2 cellular contexts compared by ENCODE assay signal in genomic region chr20:5938456-5939029, GRCh38.
A peak's percentile ranks its signal among the peaks of the same experiment; 100 is the strongest.
TF ChIP-seq lines count a peak whose summit lies in the region.

No MANE protein-coding gene starts in this region.

TF ChIP-seq in HepG2, 621 proteins besides CTCF, POLR2A, EP300 and RAD21:
- TF ChIP-seq SMAD1 (CRISPR knock-in tag; IDR thresholded peaks at IDR 0.05; ENCODE audit: borderline replicate concordance, low read depth) (no peak), PCBP1 (IDR thresholded peaks at IDR 0.05; ENCODE audit: borderline replicate concordance, low read depth, low read length) (0 out of 2 replicates have a peak, but pooled peaks have one; percentile 65), ZNF124 (CRISPR knock-in tag; IDR thresholded peaks at IDR 0.05) (no peak), YY1 (IDR thresholded peaks at IDR 0.05; ENCODE audit: insufficient read depth, insufficient replicate concordance, low read depth, low read length) (no peak), HNRNPK (IDR thresholded peaks at IDR 0.05; ENCODE audit: low read depth, low read length, poor library complexity, severe bottlenecking) (peak; percentile 89), PCBP2 (optimal IDR thresholded peaks at IDR 0.05; ENCODE audit: low read depth, low read length, poor library complexity, severe bottlenecking) (peak; percentile 16)

TF ChIP-seq in K562, 482 proteins besides CTCF, POLR2A, EP300 and RAD21:
- TF ChIP-seq E2F1 (CRISPR knock-in tag; IDR thresholded peaks at IDR 0.05): no peak
- peak; percentile 47 for TF ChIP-seq RFX1 (IDR thresholded peaks at IDR 0.05)
